ENCODE assay signal across 8 cellular contexts in the genomic region with DNA sequence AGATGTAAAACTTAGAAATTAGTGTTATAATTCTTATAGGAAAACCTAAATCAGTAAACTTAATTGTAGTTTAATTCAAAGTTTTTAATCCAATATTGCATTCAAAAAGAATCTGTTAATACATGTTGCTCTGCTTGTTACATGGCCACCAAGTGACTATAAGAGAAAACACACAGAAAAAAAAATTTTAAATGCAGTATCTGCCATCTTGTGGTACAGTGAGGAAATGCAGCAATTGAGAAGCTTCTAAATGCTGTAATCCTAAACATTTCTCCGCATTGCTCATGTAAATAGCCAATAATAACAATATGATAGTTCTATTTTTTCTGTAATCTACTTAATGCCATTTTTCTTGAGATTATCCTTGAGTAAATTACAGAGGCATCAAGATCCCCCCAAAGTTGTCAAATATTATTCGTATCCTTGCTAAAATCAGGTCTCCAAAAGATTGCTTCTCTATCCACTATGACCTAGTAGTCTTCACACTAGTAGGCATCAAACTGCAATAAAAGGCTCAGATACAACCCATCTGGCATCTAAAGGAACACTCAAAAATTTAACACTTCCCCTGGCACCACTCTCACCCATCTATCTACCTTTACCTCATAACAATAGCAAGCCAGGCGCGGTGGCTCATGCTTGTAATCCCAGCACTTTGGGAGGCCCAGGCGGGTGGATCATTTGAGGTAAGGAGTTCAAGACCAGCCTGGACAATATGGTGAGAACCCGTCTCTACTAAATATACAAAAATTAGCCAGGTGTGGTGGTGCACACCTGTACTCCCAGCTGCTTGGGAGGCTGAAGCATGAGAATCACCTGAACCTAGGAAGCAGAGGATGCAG. TPM values are rescaled to one million over a fixed set of nuclear protein-coding genes. Genes with fewer than 3 reads are reported as not detected.
DNase-seq lines count a peak whose midpoint lies in the region; ATAC-seq, FAIRE-seq and TF ChIP-seq lines count a peak whose summit lies in the region.

No MANE protein-coding gene starts in this region.

- H3K4me1 ChIP-seq in CD4-positive, alpha-beta memory T cell (ENCODE audit: insufficient read depth, low read length), result no peaks in the 10 kb centered on the region
- no peaks in the 10 kb centered on the region for H3K4me1 ChIP-seq in gastroesophageal sphincter
- H3K4me1 ChIP-seq in prostate gland (replicated peaks), result no peaks in the 10 kb centered on the region

- FAIRE-seq in TTC549 (lab: Jason Lieb, UNC), result peak; percentile 96

- ATAC-seq in GM18907 (IDR thresholded peaks at IDR 0.05; ENCODE audit: unreplicated experiment) (peak; percentile 94), HG03060 (IDR thresholded peaks at IDR 0.05; ENCODE audit: low read depth, unreplicated experiment) (peak; percentile 95), gastroesophageal sphincter (no peak)
- no peak for ATAC-seq in activated T-helper 17 cell treated with anti-CD3 and anti-CD28 coated beads, Interleukin-2, amount 50 U/mL, for 72 hours (replicated peaks)

- no peak for TF ChIP-seq EP300 in gastroesophageal sphincter (IDR thresholded peaks at IDR 0.05)

- intact Hi-C loops in CD4-positive, alpha-beta memory T cell (cut with micrococcal nuclease), result no loop called here
- intact Hi-C loops in prostate gland (cut with DNase I), result no loop called here

- WGBS in gastroesophageal sphincter (ENCODE audit: low coverage in 1 of 2), 2 donors, result 71 to 75% methylated on average over 3 to 4 of the region's 6 CpGs
- WGBS in prostate gland, result 87% methylated on average over 6 of the region's 6 CpGs

- no peaks in the 10 kb centered on the region for H3K27me3 Mint-ChIP-seq in CD4-positive, alpha-beta memory T cell
- H3K27me3 Mint-ChIP-seq in activated T-helper 17 cell treated with anti-CD3 and anti-CD28 coated beads, Interleukin-2, amount 50 U/mL, for 72 hours, result no peaks in the 10 kb centered on the region

- peak in 4 of 5 donors; percentile 21 to 34 (median 29) for DNase-seq in CD4-positive, alpha-beta memory T cell
- DNase-seq in NCI-H1694 treated with DMSO at 0.1 percent for 48 hours (lab: John Stamatoyannopoulos, UW), result peak; percentile 64
- DNase-seq in prostate gland (ENCODE audit: low spot score), result peak; percentile 6

- H3K4me1 Mint-ChIP-seq in CD4-positive, alpha-beta memory T cell, result no peaks in the 10 kb centered on the region
- H3K4me1 Mint-ChIP-seq in activated T-helper 17 cell treated with anti-CD3 and anti-CD28 coated beads, Interleukin-2, amount 50 U/mL, for 72 hours, result no peaks in the 10 kb centered on the region

- peaks cover 19 to 36% of the 10 kb centered on the region in 2 donors for H3K36me3 Mint-ChIP-seq in CD4-positive, alpha-beta memory T cell
- peaks cover 39% of the 10 kb centered on the region for H3K36me3 Mint-ChIP-seq in activated T-helper 17 cell treated with anti-CD3 and anti-CD28 coated beads, Interleukin-2, amount 50 U/mL, for 72 hours (ENCODE audit: low read depth)

- H3K27ac ChIP-seq in CD4-positive, alpha-beta memory T cell (ENCODE audit: low read depth, low read length), result no peak overlapping the region
- H3K27ac ChIP-seq in gastroesophageal sphincter (no peak overlapping the region), prostate gland (no peak overlapping the region)

- H3K4me3 ChIP-seq in CD4-positive, alpha-beta memory T cell (ENCODE audit: low read length in 2 of 2), result no peak overlapping the region
- H3K4me3 ChIP-seq in gastroesophageal sphincter (no peak overlapping the region), prostate gland (no peak overlapping the region)

- H3K27me3 ChIP-seq in CD4-positive, alpha-beta memory T cell (ENCODE audit: insufficient read depth, low read length), result no peaks in the 10 kb centered on the region
- H3K27me3 ChIP-seq in gastroesophageal sphincter, result no peaks in the 10 kb centered on the region
- no peaks in the 10 kb centered on the region for H3K27me3 ChIP-seq in prostate gland (replicated peaks; ENCODE audit: insufficient read depth)

- H3K4me3 Mint-ChIP-seq in CD4-positive, alpha-beta memory T cell, result no peak overlapping the region
- H3K4me3 Mint-ChIP-seq in activated T-helper 17 cell treated with anti-CD3 and anti-CD28 coated beads, Interleukin-2, amount 50 U/mL, for 72 hours, result no peak overlapping the region

- no peaks in the 10 kb centered on the region for H3K9me3 ChIP-seq in CD4-positive, alpha-beta memory T cell (ENCODE audit: control insufficient read depth in 1 of 2, low read length in 2 of 2)
- H3K9me3 ChIP-seq in gastroesophageal sphincter, result no peaks in the 10 kb centered on the region
- H3K9me3 ChIP-seq in prostate gland, result no peaks in the 10 kb centered on the region

- TF ChIP-seq POLR2A in gastroesophageal sphincter (IDR thresholded peaks at IDR 0.05), result no peak
- no peak for TF ChIP-seq POLR2A in prostate gland (IDR thresholded peaks at IDR 0.05)

- peak; percentile 62 to 73 (median 70) for TF ChIP-seq CTCF in gastroesophageal sphincter (IDR thresholded peaks at IDR 0.05)
- peak in 3 of 4 experiments; percentile 62 to 82 (median 69) for TF ChIP-seq CTCF in prostate gland (IDR thresholded peaks at IDR 0.05)

- POLR2A ChIA-PET in CD4-positive, alpha-beta memory T cell (lab: Charles Lee; ENCODE audit: partially characterized antibody), result interaction anchor here (1.1 kb wide), 1 partner anchor 35 kb away, joined by 3 read pairs; the partner anchor contains the start of gene HDAC2

- CTCF ChIA-PET in CD4-positive, alpha-beta memory T cell (lab: Charles Lee; ENCODE audit: partially characterized antibody), result interaction anchor here (0.7 to 2.0 kb wide), 7 partner anchors 12 to 1756 kb away, joined by 3 to 5 read pairs (median 3); partner anchors contain the start of gene HDAC2

- H3K36me3 ChIP-seq in CD4-positive, alpha-beta memory T cell (ENCODE audit: insufficient read depth, low read length), result peaks cover 5% of the 10 kb centered on the region
- H3K36me3 ChIP-seq in gastroesophageal sphincter (peaks cover 0 to 37% of the 10 kb centered on the region in 2 donors), prostate gland (no peaks in the 10 kb centered on the region)

- peak overlapping the region in 1 of 7 donors; percentile 43 for H3K27ac Mint-ChIP-seq in CD4-positive, alpha-beta memory T cell
- no peak overlapping the region for H3K27ac Mint-ChIP-seq in activated T-helper 17 cell treated with anti-CD3 and anti-CD28 coated beads, Interleukin-2, amount 50 U/mL, for 72 hours

- peaks cover 0 to 3% (median 0%) of the 10 kb centered on the region in 8 donors for H3K9me3 Mint-ChIP-seq in CD4-positive, alpha-beta memory T cell
- no peaks in the 10 kb centered on the region for H3K9me3 Mint-ChIP-seq in activated T-helper 17 cell treated with anti-CD3 and anti-CD28 coated beads, Interleukin-2, amount 50 U/mL, for 72 hours

RNA-seq across cellular contexts. Expression of gene HDAC2, which starts 34.6 kb away (rescaled TPM):
- 10 to 100 TPM; 53.0 to 54.7 TPM for total RNA-seq in CD4-positive, alpha-beta memory T cell
- 10 to 100 TPM; 73.3 to 87.1 TPM for polyA plus RNA-seq in CD4-positive, alpha-beta memory T cell
- 10 to 100 TPM; 44.7 to 71.2 (median 52.5) TPM for total RNA-seq in gastroesophageal sphincter
- total RNA-seq in prostate gland, result 10 to 100 TPM; 39.6 to 86.0 TPM
- total RNA-seq in activated T-helper 17 cell treated with anti-CD3 and anti-CD28 coated beads, Interleukin-2, amount 50 U/mL, for 72 hours, result 10 to 100 TPM; 53.9 to 95.7 TPM

Comparison
In these comparisons a context has a peak if more than half of its experiments do, and no peak if none do; other contexts are left out.
1. DNase-seq: peak in every context shown above with its lines; median percentile 64 in NCI-H1694 treated with DMSO at 0.1 percent for 48 hours; 29 in CD4-positive, alpha-beta memory T cell; 6 in prostate gland.
2. ATAC-seq: peak in GM18907 (single experiment) and HG03060 (single experiment); none in gastroesophageal sphincter (single experiment) and activated T-helper 17 cell treated with anti-CD3 and anti-CD28 coated beads, Interleukin-2, amount 50 U/mL, for 72 hours (single experiment).